In the genomic region with DNA sequence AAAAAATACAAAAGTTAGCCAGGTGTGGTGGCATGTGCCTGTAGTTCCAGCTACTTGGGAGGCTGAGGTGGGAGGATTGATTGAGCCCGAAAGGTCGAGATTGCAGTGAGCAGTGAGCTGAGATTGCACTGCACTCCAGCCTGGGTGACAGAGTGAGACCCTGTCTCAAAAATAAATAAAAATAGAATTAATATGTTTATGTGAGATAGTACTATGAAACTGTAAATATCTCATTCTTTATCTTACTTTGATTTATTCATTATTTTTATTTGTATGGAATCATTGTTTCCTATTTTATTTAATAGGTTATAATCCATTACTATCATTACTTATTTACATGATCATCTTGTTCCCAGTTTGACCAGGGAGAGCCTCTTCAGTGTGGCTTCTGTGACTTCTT, we compare ENCODE assay signal across 35 cellular contexts.
"Had no signal": no experiment of that assay in that cellular context is flagged by ENCODE, and none has a peak within 500 bp of the region (broad histone marks: within the 10 kb centered on the region; RNA-seq: fewer than 3 reads in every experiment).

No MANE protein-coding gene starts in this region.

- H3K9me3 Mint-ChIP-seq: activated B cell treated with CpG ODN at 0.5 μM for 24 hours; activated CD8-positive, alpha-beta T cell treated with anti-CD3 and anti-CD28 coated beads for 36 hours; activated T-cell treated with anti-CD3 and anti-CD28 coated beads, Interleukin-2, amount 50 U/mL, for 4 hours; activated T-helper 17 cell treated with anti-CD3 and anti-CD28 coated beads, Interleukin-2, amount 50 U/mL, for 72 hours; effector memory CD8-positive, alpha-beta T cell; T-helper 2 cell treated with Interferon-gamma antibody and Interleukin-4, amounts not matched to agents 5 μg/mL and 100 μg/mL, for 36 hours had no signal

- H3K9me3 ChIP-seq: esophagus squamous epithelium had no signal

- H3K27ac ChIP-seq: brain microvascular endothelial cell, epithelial cell of prostate, esophagus squamous epithelium, WERI-Rb-1 had no signal

- H3K4me3 ChIP-seq: esophagus squamous epithelium had no signal

- H3K27me3 ChIP-seq: brain microvascular endothelial cell, esophagus squamous epithelium had no signal

- H3K36me3 ChIP-seq: brain microvascular endothelial cell, WERI-Rb-1 had no signal

- H3K4me1 ChIP-seq: esophagus squamous epithelium had no signal

- FAIRE-seq: astrocyte, bronchial epithelial cell, colon, endometrium, endothelial cell of umbilical vein had no signal

- ATAC-seq: activated CD4-positive, CD25-positive, alpha-beta regulatory T cell treated with anti-CD3 and anti-CD28 coated beads, Interleukin-2, amount 50 U/mL, for 24 hours; activated CD8-positive, alpha-beta T cell treated with anti-CD3 and anti-CD28 coated beads for 36 hours; activated T-cell treated with anti-CD3 and anti-CD28 coated beads, Interleukin-2, amount 50 U/mL, for 4 hours; activated T-helper 17 cell treated with anti-CD3 and anti-CD28 coated beads, Interleukin-2, amount 50 U/mL, for 72 hours; effector memory CD8-positive, alpha-beta T cell; T-helper 17 cell had no signal

- H3K27ac Mint-ChIP-seq: activated B cell treated with CpG ODN at 0.5 μM for 24 hours; activated CD8-positive, alpha-beta T cell treated with anti-CD3 and anti-CD28 coated beads for 36 hours; activated naive CD8-positive, alpha-beta T cell; activated T-helper 17 cell treated with anti-CD3 and anti-CD28 coated beads, Interleukin-2, amount 50 U/mL, for 72 hours; effector memory CD8-positive, alpha-beta T cell; T-helper 17 cell; T-helper 2 cell treated with Interferon-gamma antibody and Interleukin-4, amounts not matched to agents 5 μg/mL and 100 μg/mL, for 36 hours had no signal

- H3K4me3 Mint-ChIP-seq: activated B cell treated with CpG ODN at 0.5 μM for 24 hours; activated CD8-positive, alpha-beta T cell treated with anti-CD3 and anti-CD28 coated beads for 36 hours; activated naive CD8-positive, alpha-beta T cell; activated T-cell treated with anti-CD3 and anti-CD28 coated beads, Interleukin-2, amount 50 U/mL, for 4 hours; activated T-helper 17 cell treated with anti-CD3 and anti-CD28 coated beads, Interleukin-2, amount 50 U/mL, for 72 hours; effector memory CD8-positive, alpha-beta T cell; T-helper 17 cell; T-helper 2 cell treated with Interferon-gamma antibody and Interleukin-4, amounts not matched to agents 5 μg/mL and 100 μg/mL, for 36 hours had no signal

- H3K4me1 Mint-ChIP-seq: activated B cell treated with CpG ODN at 0.5 μM for 24 hours; activated T-helper 17 cell treated with anti-CD3 and anti-CD28 coated beads, Interleukin-2, amount 50 U/mL, for 72 hours had no signal

- DNase-seq: activated B cell treated with CpG ODN at 0.5 μM for 24 hours; activated CD4-positive, alpha-beta T cell treated with anti-CD3 and anti-CD28 coated beads for 48 hours; activated CD4-positive, alpha-beta T cell treated with anti-CD3 and anti-CD28 coated beads, Interleukin-2, amount 50 U/mL, for 1 hour; activated CD4-positive, alpha-beta T cell treated with anti-CD3 and anti-CD28 coated beads, Interleukin-2, amount 50 U/mL, for 48 hours; activated CD8-positive, alpha-beta memory T cell treated with anti-CD3 and anti-CD28 coated beads for 24 hours; activated CD8-positive, alpha-beta T cell treated with anti-CD3 and anti-CD28 coated beads for 36 hours; activated effector memory CD4-positive, alpha-beta T cell treated with Interleukin-2 at 50 U/mL for 16 hours; activated gamma-delta T cell treated with Interleukin-2 at 50 U/mL for 16 hours; activated naive CD4-positive, alpha-beta T cell treated with anti-CD3 and anti-CD28 coated beads, Interleukin-2, amount 50 U/mL, for 16 hours; activated naive CD4-positive, alpha-beta T cell treated with Interleukin-2 at 50 U/mL for 16 hours; activated T-cell treated with anti-CD3 and anti-CD28 coated beads, Interleukin-2, amount 50 U/mL, for 4 hours; amniotic stem cell; anterior cingulate cortex; brain microvascular endothelial cell; caudate nucleus; cortex of kidney; dermis blood vessel endothelial cell; effector CD4-positive, alpha-beta T cell; effector memory CD8-positive, alpha-beta T cell; esophagus squamous epithelium; foreskin melanocyte; T-helper 1 cell; T-helper 17 cell; T1000; WERI-Rb-1 had no signal
